In genomic region chr9:27545471-27545870, GRCh38 we compare ENCODE assay signal across 1 cellular context.
TF ChIP-seq lines count a peak whose summit lies in the region.

No MANE protein-coding gene starts in this region.

TF ChIP-seq in GM12878, 131 proteins besides CTCF, POLR2A, EP300 and RAD21:
- TF ChIP-seq IKZF2 (IDR thresholded peaks at IDR 0.05) (no peak), NFXL1 (IDR thresholded peaks at IDR 0.05; ENCODE audit: borderline replicate concordance) (no peak), YY1 (IDR thresholded peaks at IDR 0.05; ENCODE audit: low read depth, low read length) (no peak), KAT2A (conservative IDR thresholded peaks at IDR 0.05; ENCODE audit: control insufficient read depth, low read depth, low read length) (no peak), E2F4 (IDR thresholded peaks at IDR 0.05; ENCODE audit: low read depth, low read length) (no peak), PML (IDR thresholded peaks at IDR 0.05; ENCODE audit: low read length) (no peak), POLR2AphosphoS5 (IDR thresholded peaks at IDR 0.05; ENCODE audit: low read length) (no peak), NFYA (IDR thresholded peaks at IDR 0.05; ENCODE audit: borderline replicate concordance, low read depth, low read length) (no peak), POU2F2 (IDR thresholded peaks at IDR 0.05; ENCODE audit: borderline replicate concordance, low read depth, low read length) (no peak)
- TF ChIP-seq, protein P1, sequence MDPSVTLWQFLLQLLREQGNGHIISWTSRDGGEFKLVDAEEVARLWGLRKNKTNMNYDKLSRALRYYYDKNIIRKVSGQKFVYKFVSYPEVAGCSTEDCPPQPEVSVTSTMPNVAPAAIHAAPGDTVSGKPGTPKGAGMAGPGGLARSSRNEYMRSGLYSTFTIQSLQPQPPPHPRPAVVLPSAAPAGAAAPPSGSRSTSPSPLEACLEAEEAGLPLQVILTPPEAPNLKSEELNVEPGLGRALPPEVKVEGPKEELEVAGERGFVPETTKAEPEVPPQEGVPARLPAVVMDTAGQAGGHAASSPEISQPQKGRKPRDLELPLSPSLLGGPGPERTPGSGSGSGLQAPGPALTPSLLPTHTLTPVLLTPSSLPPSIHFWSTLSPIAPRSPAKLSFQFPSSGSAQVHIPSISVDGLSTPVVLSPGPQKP (IDR thresholded peaks at IDR 0.05; ENCODE audit: low read depth, low read length), result no peak
- TF ChIP-seq, protein P2, sequence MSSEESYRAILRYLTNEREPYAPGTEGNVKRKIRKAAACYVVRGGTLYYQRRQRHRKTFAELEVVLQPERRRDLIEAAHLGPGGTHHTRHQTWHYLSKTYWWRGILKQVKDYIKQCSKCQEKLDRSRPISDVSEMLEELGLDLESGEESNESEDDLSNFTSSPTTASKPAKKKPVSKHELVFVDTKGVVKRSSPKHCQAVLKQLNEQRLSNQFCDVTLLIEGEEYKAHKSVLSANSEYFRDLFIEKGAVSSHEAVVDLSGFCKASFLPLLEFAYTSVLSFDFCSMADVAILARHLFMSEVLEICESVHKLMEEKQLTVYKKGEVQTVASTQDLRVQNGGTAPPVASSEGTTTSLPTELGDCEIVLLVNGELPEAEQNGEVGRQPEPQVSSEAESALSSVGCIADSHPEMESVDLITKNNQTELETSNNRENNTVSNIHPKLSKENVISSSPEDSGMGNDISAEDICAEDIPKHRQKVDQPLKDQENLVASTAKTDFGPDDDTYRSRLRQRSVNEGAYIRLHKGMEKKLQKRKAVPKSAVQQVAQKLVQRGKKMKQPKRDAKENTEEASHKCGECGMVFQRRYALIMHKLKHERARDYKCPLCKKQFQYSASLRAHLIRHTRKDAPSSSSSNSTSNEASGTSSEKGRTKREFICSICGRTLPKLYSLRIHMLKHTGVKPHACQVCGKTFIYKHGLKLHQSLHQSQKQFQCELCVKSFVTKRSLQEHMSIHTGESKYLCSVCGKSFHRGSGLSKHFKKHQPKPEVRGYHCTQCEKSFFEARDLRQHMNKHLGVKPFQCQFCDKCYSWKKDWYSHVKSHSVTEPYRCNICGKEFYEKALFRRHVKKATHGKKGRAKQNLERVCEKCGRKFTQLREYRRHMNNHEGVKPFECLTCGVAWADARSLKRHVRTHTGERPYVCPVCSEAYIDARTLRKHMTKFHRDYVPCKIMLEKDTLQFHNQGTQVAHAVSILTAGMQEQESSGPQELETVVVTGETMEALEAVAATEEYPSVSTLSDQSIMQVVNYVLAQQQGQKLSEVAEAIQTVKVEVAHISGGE (CRISPR knock-in tag; IDR thresholded peaks at IDR 0.05), result no peak
